ENCODE assay signal across 8 cellular contexts in the genomic region with DNA sequence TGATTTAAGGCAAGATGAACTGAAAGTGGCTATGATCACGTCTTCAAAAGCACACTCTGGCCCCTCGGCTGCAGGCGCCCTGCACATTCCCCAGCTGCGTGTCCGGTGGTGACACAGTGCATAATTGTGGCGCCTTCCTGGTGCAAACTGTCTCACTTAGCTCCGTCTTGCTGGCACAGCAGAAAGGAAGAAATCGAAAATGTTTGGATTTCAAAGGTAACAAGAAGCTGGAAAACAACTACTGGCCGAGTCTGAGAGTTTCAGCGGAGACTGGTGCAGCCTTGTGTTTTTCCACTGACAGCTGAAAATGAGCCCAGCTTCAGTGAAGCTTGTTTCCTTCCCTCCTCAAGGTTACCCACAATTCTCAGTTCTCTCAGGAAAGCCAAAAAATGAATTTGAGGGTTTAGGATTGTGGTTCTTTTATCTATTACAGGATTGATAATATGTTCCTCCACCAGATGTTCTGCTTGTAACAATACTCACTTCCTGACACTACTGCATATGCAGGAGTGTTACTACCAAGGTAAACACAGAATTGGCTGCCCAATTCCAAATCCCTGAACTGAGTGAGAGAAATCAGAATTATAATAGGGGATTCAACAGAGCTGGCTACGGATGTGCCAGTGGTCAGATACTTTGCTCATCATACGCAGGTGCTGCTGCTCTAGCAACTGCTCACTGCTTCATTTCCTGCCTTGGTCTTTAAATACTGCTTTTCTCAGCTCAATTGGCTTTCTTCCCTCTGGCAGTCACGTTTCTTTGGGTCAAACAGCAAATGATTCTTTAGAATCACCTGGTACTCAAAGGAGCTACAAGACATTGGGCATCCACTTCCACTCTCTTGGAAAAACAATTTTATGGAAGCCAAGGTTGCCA.
DNase-seq lines count a peak whose midpoint lies in the region; ATAC-seq, FAIRE-seq and TF ChIP-seq lines count a peak whose summit lies in the region.

No MANE protein-coding gene starts in this region.

- H3K27me3 ChIP-seq in astrocyte (ENCODE audit: insufficient read depth, low read length) (no peaks in the 10 kb centered on the region), pancreas (no peaks in the 10 kb centered on the region), HAP-1 (ENCODE audit: low read depth) (peaks cover 3% of the 10 kb centered on the region; the same call in 1 of the 2 replicates)

- intact Hi-C loops in pancreas (cut with DNase I) = no loop called here

- H3K27ac Mint-ChIP-seq in astrocyte (ENCODE audit: unreplicated experiment) = no peak overlapping the region

- H3K4me1 Mint-ChIP-seq in astrocyte (ENCODE audit: low read depth, unreplicated experiment) = peaks cover 10% of the 10 kb centered on the region

- WGBS in pancreas, 2 donors = 39 to 42% methylated on average over 13 of the region's 13 CpGs

- no peak overlapping the region for H3K4me3 Mint-ChIP-seq in astrocyte (ENCODE audit: unreplicated experiment)

- TF ChIP-seq CTCF in astrocyte (IDR thresholded peaks at IDR 0.05; ENCODE audit: insufficient read depth, low read depth, low read length) = no peak
- no peak for TF ChIP-seq CTCF in pancreas (IDR thresholded peaks at IDR 0.05)

- DNase-seq in astrocyte (ENCODE audit: low read depth) = peak; percentile 25
- DNase-seq in pancreas = peak in 2 of 6 donors; percentile 12 to 20
- DNase-seq in HAP-1 (ENCODE audit: low spot score in 2 of 2) = no peak
- no peak for DNase-seq in HCEC 1CT
- DNase-seq in activated CD8-positive, alpha-beta memory T cell treated with anti-CD3 and anti-CD28 coated beads for 24 hours = no peak
- no peak for DNase-seq in NCI-H1436 treated with DMSO at 0.1 percent for 48 hours (lab: John Stamatoyannopoulos, UW)

- H3K9me3 ChIP-seq in astrocyte (ENCODE audit: insufficient read depth, low read depth, low read length) (no peaks in the 10 kb centered on the region), pancreas (no peaks in the 10 kb centered on the region), HAP-1 (no peaks in the 10 kb centered on the region)

- H3K9ac ChIP-seq in astrocyte (ENCODE audit: low read length) = no peak overlapping the region

- H3K4me1 ChIP-seq in astrocyte (ENCODE audit: insufficient read depth, low read length) = peaks cover 3% of the 10 kb centered on the region
- H3K4me1 ChIP-seq in pancreas = peaks cover 0 to 2% (median 0%) of the 10 kb centered on the region in 3 donors
- H3K4me1 ChIP-seq in HAP-1 = no peaks in the 10 kb centered on the region

- no peaks in the 10 kb centered on the region for H4K20me1 ChIP-seq in astrocyte (ENCODE audit: insufficient read depth, low read length)

- in situ Hi-C loops in HAP-1 (cut with MboI; ENCODE audit: low sequenced_read_pairs) = no loop called here

- ATAC-seq in GM19372 (IDR thresholded peaks at IDR 0.05; ENCODE audit: low read depth, unreplicated experiment) = peak; percentile 63
- peak; percentile 83 for ATAC-seq in HG03159 (IDR thresholded peaks at IDR 0.05; ENCODE audit: unreplicated experiment)
- ATAC-seq in pancreas = peak; percentile 60 to 87 (median 80)

- H2AFZ ChIP-seq in astrocyte (ENCODE audit: low read depth, low read length) = peak overlapping the region; percentile 15

- H3K27ac ChIP-seq in astrocyte (ENCODE audit: low read depth, low read length) = no peak overlapping the region
- no peak overlapping the region for H3K27ac ChIP-seq in pancreas

- no peaks in the 10 kb centered on the region for H3K36me3 Mint-ChIP-seq in astrocyte (ENCODE audit: low read depth, unreplicated experiment)

- H3K79me2 ChIP-seq in astrocyte (ENCODE audit: insufficient read depth, low read length) = no peaks in the 10 kb centered on the region

- H3K4me3 ChIP-seq in astrocyte (ENCODE audit: insufficient read depth, low read depth, low read length) (peak overlapping the region; percentile 25), pancreas (peak overlapping the region in 1 of 4 donors; percentile 21), HAP-1 (no peak overlapping the region)

- H3K36me3 ChIP-seq in astrocyte (ENCODE audit: insufficient read depth, low read length) = no peaks in the 10 kb centered on the region
- H3K36me3 ChIP-seq in pancreas = no peaks in the 10 kb centered on the region
- no peaks in the 10 kb centered on the region for H3K36me3 ChIP-seq in HAP-1 (replicated peaks)

- H3K27me3 Mint-ChIP-seq in astrocyte (ENCODE audit: low read depth, unreplicated experiment) = no peaks in the 10 kb centered on the region

- no peak for FAIRE-seq in astrocyte (lab: Jason Lieb, UNC)
- no peak for FAIRE-seq in pancreas (lab: Jason Lieb, UNC)

- H3K4me2 ChIP-seq in astrocyte (ENCODE audit: low read length) = peak overlapping the region; percentile 58

- H3K9me3 Mint-ChIP-seq in astrocyte (ENCODE audit: unreplicated experiment) = no peaks in the 10 kb centered on the region
